10 cellular contexts compared by ENCODE assay signal in genomic region chr4:145640236-145640635, GRCh38. TPM values are rescaled to one million over a fixed set of nuclear protein-coding genes. Genes with fewer than 3 reads are reported as not detected.
"Had no signal": no experiment of that assay in that cellular context is flagged by ENCODE, and none has a peak within 500 bp of the region (broad histone marks: within the 10 kb centered on the region; RNA-seq: fewer than 3 reads in every experiment).

No MANE protein-coding gene starts in this region.

RNA-seq across cellular contexts. Expression of gene C4orf51, which starts 39.7 kb away (rescaled TPM):
- total RNA-seq: activated B cell treated with CpG ODN at 0.5 μM for 24 hours; activated CD4-positive, alpha-beta T cell treated with anti-CD3 and anti-CD28 coated beads, Interleukin-2, amount 10 ng/mL, durations not matched to agents 24 days and 14 days; activated T-helper 1 cell treated with anti-CD3 and anti-CD28 coated beads, Interleukin-12 subunit alpha, Interleukin-12 subunit beta, Interleukin-2, Interleukin-4 antibody, amounts not matched to agents 30 ng/mL and 10 ng/mL and 1 ng/mL, durations not matched to agents 14 hours and 24 hours and 36 hours; cerebellum; esophagus mucosa; mammary epithelial cell; omental fat pad; suprapubic skin; T-helper 17 cell; upper lobe of right lung had no signal
- polyA plus RNA-seq: mammary epithelial cell had no signal
